6 cellular contexts compared by ENCODE assay signal in the genomic region with DNA sequence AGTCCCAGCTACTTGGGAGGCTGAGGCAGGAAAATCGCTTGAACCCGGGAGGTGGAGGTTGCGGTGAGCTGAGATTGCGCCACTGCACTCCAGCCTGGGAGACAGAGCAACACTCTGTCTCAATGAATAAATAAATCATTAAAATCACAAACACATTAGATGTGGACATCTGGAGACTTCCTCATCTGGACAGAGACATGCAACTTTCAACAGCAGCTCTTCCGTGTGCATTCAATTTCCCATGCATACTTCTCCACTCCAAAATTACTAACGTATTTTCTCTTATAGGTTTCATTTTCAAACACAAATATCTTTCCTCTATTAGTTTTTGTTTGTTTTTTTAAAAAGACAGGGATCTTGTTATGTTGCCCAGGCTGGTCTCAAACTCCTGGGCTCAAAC. TPM values are rescaled to one million over a fixed set of nuclear protein-coding genes. Genes with fewer than 3 reads are reported as not detected.
DNase-seq lines count a peak whose midpoint lies in the region; TF ChIP-seq lines count a peak whose summit lies in the region.
"Not testable (repeated sequence)": the region's sequence is repeated elsewhere in the genome, so short reads cannot be mapped to it uniquely, and the experiment has no call there.

No MANE protein-coding gene starts in this region.

- not testable (repeated sequence) for H3K4me1 ChIP-seq in Karpas-422 (ENCODE audit: low read length)
- peaks cover 14% of the 10 kb centered on the region for H3K4me1 ChIP-seq in adipocyte (ENCODE audit: control insufficient read depth, insufficient read depth, low read length)

- not testable (repeated sequence) for H3K9ac ChIP-seq in Karpas-422 (ENCODE audit: low read length); adipocyte (ENCODE audit: low read length)

- TF ChIP-seq CTCF in BJ (IDR thresholded peaks at IDR 0.05; ENCODE audit: insufficient read depth, low read depth, low read length); fibroblast of mammary gland (conservative IDR thresholded peaks at IDR 0.05; ENCODE audit: control insufficient read depth, insufficient read depth, low read depth, low read length): not testable (repeated sequence)

- H3K4me3 ChIP-seq in BJ (ENCODE audit: low read depth, low read length); Karpas-422 (ENCODE audit: low read length); adipocyte (ENCODE audit: low read length); fibroblast of mammary gland (ENCODE audit: control insufficient read depth, low read depth, low read length): not testable (repeated sequence)

- H3K79me2 ChIP-seq in Karpas-422 (ENCODE audit: low read length): not testable (repeated sequence)

- H4K20me1 ChIP-seq in Karpas-422 (ENCODE audit: insufficient read depth, low read depth, low read length): not testable (repeated sequence)

- not testable (repeated sequence) for H2AFZ ChIP-seq in Karpas-422 (ENCODE audit: low read length)

- not testable (repeated sequence) for H3K4me2 ChIP-seq in Karpas-422 (ENCODE audit: low read depth, low read length, poor library complexity, severe bottlenecking)

- CTCF ChIA-PET in BJ (lab: Yijun Ruan, JAX): interaction anchor here (0.7 to 1.8 kb wide), 5 partner anchors 9 to 177 kb away, joined by 3 to 6 read pairs (median 3); no protein-coding TSS in a partner anchor

- H3K9me2 ChIP-seq in Karpas-422 (replicated peaks; ENCODE audit: insufficient read depth, low read length): not testable (repeated sequence)

- H3K36me3 ChIP-seq in BJ (ENCODE audit: control insufficient read depth, insufficient read depth, low read length); Karpas-422 (ENCODE audit: insufficient read depth, low read length); adipocyte (ENCODE audit: control insufficient read depth, insufficient read depth, low read length, severe bottlenecking): not testable (repeated sequence)

- H3K27ac ChIP-seq in Karpas-422 (ENCODE audit: low read length): not testable (repeated sequence)

- H3K27me3 ChIP-seq in BJ (ENCODE audit: control insufficient read depth, insufficient read depth, low read length); Karpas-422 (ENCODE audit: low read length); adipocyte (replicated peaks; ENCODE audit: control insufficient read depth, insufficient read depth, low read length): not testable (repeated sequence)

- not testable (repeated sequence) for H3K9me3 ChIP-seq in Karpas-422 (ENCODE audit: low read length); adipocyte (ENCODE audit: control insufficient read depth, low read length)

- DNase-seq in BJ (ENCODE audit: low read depth) (peak; percentile 50), GM03348 (ENCODE audit: low spot score) (peak; percentile 54), Karpas-422 (peak; percentile 15), NOMO-1 (lab: John Stamatoyannopoulos, UW; ENCODE audit: unreplicated experiment in 2 of 2) (peak; percentile 13 to 79), adipocyte (ENCODE audit: low read depth) (peak; percentile 16), fibroblast of mammary gland (ENCODE audit: low read depth) (peak; percentile 53)

- POLR2A ChIA-PET in BJ (lab: Charles Lee): not testable (repeated sequence)

RNA-seq across cellular contexts. Expression of a gene that starts 23.3 kb away (rescaled TPM):
- polyA plus RNA-seq in BJ (2011; rRNA removed): 5.3 and 13.2 TPM in 2 replicates
- polyA minus RNA-seq in BJ (2011; rRNA and poly(A)+ RNA removed): 10.9 and 12.1 TPM in 2 replicates
- total RNA-seq in Karpas-422 (2014; rRNA removed; shearing (Covaris generic); ENCODE audit: low replicate concordance): 27.5 and 45.5 TPM in 2 replicates
